13 cellular contexts compared by ENCODE assay signal in the genomic region with DNA sequence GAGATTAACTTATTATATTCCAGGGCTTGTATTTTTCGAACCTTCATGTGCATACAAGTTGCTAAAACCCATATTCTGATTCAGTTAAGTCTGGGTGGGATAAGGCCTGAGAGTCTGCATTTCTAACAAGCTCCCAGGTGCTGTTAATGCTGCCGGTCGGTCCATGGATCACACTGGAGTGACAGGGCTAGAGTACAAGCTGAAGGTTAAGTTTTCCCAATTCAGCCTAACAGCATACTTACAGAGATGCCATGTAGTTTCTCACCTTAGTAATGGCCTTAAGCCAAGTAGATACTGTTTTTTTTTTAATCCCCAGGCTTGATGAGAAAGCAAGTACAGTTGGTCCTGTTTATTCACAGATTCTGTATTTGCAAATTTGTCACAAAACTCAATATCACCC.
DNase-seq lines count a peak whose midpoint lies in the region; ATAC-seq, FAIRE-seq and TF ChIP-seq lines count a peak whose summit lies in the region.
"Had no signal": no experiment of that assay in that cellular context is flagged by ENCODE, and none has a peak within 500 bp of the region (broad histone marks: within the 10 kb centered on the region; RNA-seq: fewer than 3 reads in every experiment).

No MANE protein-coding gene starts in this region.

- FAIRE-seq in H1 (lab: Jason Lieb, UNC), result no peak

- H3K9me3 ChIP-seq in Karpas-422 (ENCODE audit: low read length), result no peaks in the 10 kb centered on the region
- no peaks in the 10 kb centered on the region for H3K9me3 ChIP-seq in OCI-LY3 (ENCODE audit: insufficient read depth, low read length)
- H3K9me3 ChIP-seq in H1 (ENCODE audit: insufficient read depth in 2 of 2, low read depth in 1 of 2, low read length in 1 of 2), result no peaks in the 10 kb centered on the region
- H3K9me3 ChIP-seq: BLaER1, HAP-1 had no signal

- H2BK5ac ChIP-seq in H1 (ENCODE audit: low read depth, low read length), result no peak overlapping the region

- H3K27me3 Mint-ChIP-seq in activated CD4-positive, alpha-beta memory T cell treated with anti-CD3 and anti-CD28 coated beads, Interleukin-2, amount 10 ng/mL, durations not matched to agents 7 days and 5 days, result no peaks in the 10 kb centered on the region
- H3K27me3 Mint-ChIP-seq: CD4-positive, alpha-beta memory T cell had no signal

- no peak overlapping the region for H3K27ac ChIP-seq in Karpas-422 (ENCODE audit: low read length)
- H3K27ac ChIP-seq in OCI-LY3 (ENCODE audit: low read length), result no peak overlapping the region
- no peak overlapping the region for H3K27ac ChIP-seq in H1 (ENCODE audit: low read depth, low read length)
- H3K27ac ChIP-seq: BLaER1 had no signal

- H2AK5ac ChIP-seq in H1 (ENCODE audit: low read depth, low read length), result no peak overlapping the region

- no peak overlapping the region for H2BK15ac ChIP-seq in H1 (ENCODE audit: low read length)

- TF ChIP-seq CTCF in OCI-LY3 (IDR thresholded peaks at IDR 0.05; ENCODE audit: low read depth, low read length) (no peak), H1 (IDR thresholded peaks at IDR 0.05; ENCODE audit: control extremely low read depth in 1 of 3, insufficient read depth in 1 of 3, low read depth in 1 of 3, low read length in 3 of 3) (no peak)

- H3K36me3 ChIP-seq in Karpas-422 (ENCODE audit: insufficient read depth, low read length) (no peaks in the 10 kb centered on the region), OCI-LY3 (replicated peaks; ENCODE audit: low read depth, low read length) (no peaks in the 10 kb centered on the region), H1 (ENCODE audit: control insufficient read depth in 2 of 4, insufficient read depth in 4 of 4, low read length in 3 of 4) (no peaks in the 10 kb centered on the region)
- H3K36me3 ChIP-seq: BLaER1, HAP-1 had no signal

- H2AFZ ChIP-seq in Karpas-422 (ENCODE audit: low read length) (0 out of 2 replicates have a peak overlapping the region, but pooled peaks have one; percentile 23), OCI-LY3 (ENCODE audit: low read depth, low read length) (0 out of 2 replicates have a peak overlapping the region, but pooled peaks have one; percentile 3), H1 (ENCODE audit: low read length) (peak overlapping the region; percentile 36; the same call in 1 of the 2 replicates)

- H3K36me3 Mint-ChIP-seq in activated CD4-positive, alpha-beta memory T cell treated with anti-CD3 and anti-CD28 coated beads, Interleukin-2, amount 10 ng/mL, durations not matched to agents 7 days and 5 days (ENCODE audit: low read depth), result no peaks in the 10 kb centered on the region
- H3K36me3 Mint-ChIP-seq: CD14-positive monocyte; CD4-positive, alpha-beta memory T cell had no signal

- DNase-seq in Karpas-422 (no peak), H1 (ENCODE audit: low read depth in 1 of 2, low spot score in 2 of 2) (no peak), NAMALWA (ENCODE audit: low spot score) (no peak), 8988T (no peak)
- no peak for DNase-seq in activated CD4-positive, alpha-beta memory T cell treated with anti-CD3 and anti-CD28 coated beads, Interleukin-2, amount 10 ng/mL, durations not matched to agents 7 days and 5 days
- DNase-seq: CD4-positive, alpha-beta memory T cell; DMS79 treated with DMSO at 0.1 percent for 48 hours; GF-D8 had no signal

- no peaks in the 10 kb centered on the region for H3K9me3 Mint-ChIP-seq in activated CD4-positive, alpha-beta memory T cell treated with anti-CD3 and anti-CD28 coated beads, Interleukin-2, amount 10 ng/mL, durations not matched to agents 7 days and 5 days

- no peak for TF ChIP-seq EP300 in H1 (IDR thresholded peaks at IDR 0.05; ENCODE audit: borderline replicate concordance in 1 of 2, low read depth in 2 of 2, low read length in 2 of 2)

- no peaks in the 10 kb centered on the region for H3K4me1 Mint-ChIP-seq in activated CD4-positive, alpha-beta memory T cell treated with anti-CD3 and anti-CD28 coated beads, Interleukin-2, amount 10 ng/mL, durations not matched to agents 7 days and 5 days
- H3K4me1 Mint-ChIP-seq: CD14-positive monocyte; CD4-positive, alpha-beta memory T cell had no signal

- H3K23me2 ChIP-seq in H1 (ENCODE audit: low read depth, low read length), result no peaks in the 10 kb centered on the region

- H3K14ac ChIP-seq in H1 (ENCODE audit: insufficient read length), result no peak overlapping the region

- CTCF ChIA-PET in H1 (lab: Charles Lee; ENCODE audit: partially characterized antibody), result interaction anchor here (0.7 kb wide), 1 partner anchor 422 kb away, joined by 3 read pairs; no protein-coding TSS in a partner anchor
- CTCF ChIA-PET in activated CD4-positive, alpha-beta memory T cell treated with anti-CD3 and anti-CD28 coated beads, Interleukin-2, amount 10 ng/mL, durations not matched to agents 7 days and 5 days (lab: Charles Lee), result no interaction called here

- H3K27me3 ChIP-seq in Karpas-422 (ENCODE audit: low read length) (no peaks in the 10 kb centered on the region), OCI-LY3 (ENCODE audit: low read depth, low read length) (no peaks in the 10 kb centered on the region), H1 (replicated peaks in 1 of 4; ENCODE audit: control insufficient read depth in 3 of 4, extremely low read depth in 1 of 4, insufficient read depth in 3 of 4, low read length in 3 of 4) (no peaks in the 10 kb centered on the region)
- H3K27me3 ChIP-seq: BLaER1 had no signal

- H3K9ac ChIP-seq in Karpas-422 (ENCODE audit: low read length), result no peak overlapping the region
- no peak overlapping the region for H3K9ac ChIP-seq in OCI-LY3 (ENCODE audit: low read length)
- H3K9ac ChIP-seq in H1 (replicated peaks in 1 of 4; ENCODE audit: extremely low read depth in 1 of 4, low read depth in 3 of 4, low read length in 3 of 4), result no peak overlapping the region
- H3K9ac ChIP-seq: BLaER1 had no signal

- H3K4me3 Mint-ChIP-seq in activated CD4-positive, alpha-beta memory T cell treated with anti-CD3 and anti-CD28 coated beads, Interleukin-2, amount 10 ng/mL, durations not matched to agents 7 days and 5 days, result no peak overlapping the region
- H3K4me3 Mint-ChIP-seq: CD14-positive monocyte; CD4-positive, alpha-beta memory T cell had no signal

- H3K27ac Mint-ChIP-seq in activated CD4-positive, alpha-beta memory T cell treated with anti-CD3 and anti-CD28 coated beads, Interleukin-2, amount 10 ng/mL, durations not matched to agents 7 days and 5 days, result no peak overlapping the region
- H3K27ac Mint-ChIP-seq: CD14-positive monocyte; CD4-positive, alpha-beta memory T cell had no signal

- H3K4me1 ChIP-seq in Karpas-422 (ENCODE audit: low read length), result peaks cover 1% of the 10 kb centered on the region
- peaks cover under 1% of the 10 kb centered on the region; the same call in 1 of the 2 replicates for H3K4me1 ChIP-seq in OCI-LY3 (ENCODE audit: low read length)
- peaks cover 0 to 6% (median 0%) of the 10 kb centered on the region in 4 experiments; a peak in 1 of 7 replicates for H3K4me1 ChIP-seq in H1 (replicated peaks in 1 of 4; ENCODE audit: control insufficient read depth in 3 of 4, insufficient read depth in 4 of 4, low read length in 3 of 4)

- H3K4me3 ChIP-seq in Karpas-422 (ENCODE audit: low read length) (no peak overlapping the region), OCI-LY3 (ENCODE audit: low read length) (no peak overlapping the region), H1 (ENCODE audit: extremely low read depth in 1 of 4, insufficient read depth in 2 of 4, low read depth in 3 of 4, low read length in 4 of 4) (no peak overlapping the region)
- H3K4me3 ChIP-seq: BLaER1, HAP-1 had no signal

- H3K79me2 ChIP-seq in Karpas-422 (ENCODE audit: low read length), result no peaks in the 10 kb centered on the region
- H3K79me2 ChIP-seq in OCI-LY3 (ENCODE audit: low read length), result no peaks in the 10 kb centered on the region
- no peaks in the 10 kb centered on the region for H3K79me2 ChIP-seq in H1 (ENCODE audit: control insufficient read depth in 1 of 2, insufficient read depth in 2 of 2, low read length in 2 of 2)

- TF ChIP-seq RAD21 in H1 (IDR thresholded peaks at IDR 0.05 in 1 of 2, conservative IDR thresholded peaks at IDR 0.05 in 1 of 2; ENCODE audit: low read depth in 2 of 2, low read length in 2 of 2), result no peak

- H3K4ac ChIP-seq in H1 (replicated peaks; ENCODE audit: insufficient read length, low read depth, low read length), result no peak overlapping the region

- H3K79me1 ChIP-seq in H1 (ENCODE audit: low read depth, low read length), result no peaks in the 10 kb centered on the region

- H3K4me2 ChIP-seq in Karpas-422 (ENCODE audit: low read depth, low read length, poor library complexity, severe bottlenecking) (no peak overlapping the region), OCI-LY3 (ENCODE audit: low read length) (no peak overlapping the region), H1 (ENCODE audit: insufficient read depth in 1 of 2, low read depth in 2 of 2, low read length in 2 of 2) (no peak overlapping the region)
- H3K4me2 ChIP-seq: BLaER1 had no signal

- no peak overlapping the region for H2BK120ac ChIP-seq in H1 (replicated peaks; ENCODE audit: low read depth, low read length)

- H2BK20ac ChIP-seq in H1 (ENCODE audit: low read length), result no peak overlapping the region

- H3K56ac ChIP-seq in H1 (replicated peaks; ENCODE audit: insufficient read length, low read depth, low read length), result no peak overlapping the region

- TF ChIP-seq POLR2A in H1 (IDR thresholded peaks at IDR 0.05; ENCODE audit: control extremely low read depth in 1 of 2, low read depth in 2 of 2, low read length in 2 of 2), result no peak

- no peak overlapping the region for H4K8ac ChIP-seq in H1 (ENCODE audit: extremely low read depth, insufficient read depth, low read length)

- no peaks in the 10 kb centered on the region for H3K9me2 ChIP-seq in Karpas-422 (replicated peaks; ENCODE audit: insufficient read depth, low read length)

- no peak for ATAC-seq in GM21526 (IDR thresholded peaks at IDR 0.05; ENCODE audit: low FRiP score, unreplicated experiment)

- H2BK12ac ChIP-seq in H1 (ENCODE audit: low read depth, low read length), result no peak overlapping the region

- H3K23ac ChIP-seq in H1 (ENCODE audit: insufficient read length), result no peak overlapping the region

- 84% methylated on average over 3 of the region's 3 CpGs; no CpG with 5 or more reads in 1 of the 2 experiments for WGBS in H1 (ENCODE audit: extremely low coverage in 1 of 2, insufficient coverage in 1 of 2, insufficient read length in 1 of 2, insufficient replicate concordance in 2 of 2, low coverage in 1 of 2, low lambda C conversion rate in 2 of 2, missing lambda C conversion rate in 1 of 2), 2 experiments

- H4K20me1 ChIP-seq in Karpas-422 (ENCODE audit: insufficient read depth, low read depth, low read length) (no peaks in the 10 kb centered on the region), OCI-LY3 (ENCODE audit: insufficient read depth, low read length) (no peaks in the 10 kb centered on the region), H1 (replicated peaks in 1 of 2; ENCODE audit: control insufficient read depth in 1 of 2, insufficient read depth in 2 of 2, low read length in 2 of 2) (no peaks in the 10 kb centered on the region)
- H4K20me1 ChIP-seq: BLaER1 had no signal

- no peak overlapping the region for H3K18ac ChIP-seq in H1 (ENCODE audit: extremely low read depth, low read length)

- no peak overlapping the region for H4K5ac ChIP-seq in H1 (ENCODE audit: insufficient read length, low read depth, low read length)

- POLR2A ChIA-PET in H1 (lab: Charles Lee; ENCODE audit: partially characterized antibody), result no interaction called here
- POLR2A ChIA-PET in activated CD4-positive, alpha-beta memory T cell treated with anti-CD3 and anti-CD28 coated beads, Interleukin-2, amount 10 ng/mL, durations not matched to agents 7 days and 5 days (lab: Charles Lee), result no interaction called here

- H4K91ac ChIP-seq in H1 (replicated peaks; ENCODE audit: insufficient read length, low read length), result no peak overlapping the region
